8 cellular contexts compared by ENCODE assay signal in genomic region chr6:41846666-41847237, GRCh38. TPM values are rescaled to one million over a fixed set of nuclear protein-coding genes. Genes with fewer than 3 reads are reported as not detected.
DNase-seq lines count a peak whose midpoint lies in the region; ATAC-seq and TF ChIP-seq lines count a peak whose summit lies in the region.

No MANE protein-coding gene starts in this region.

- H3K36me3 ChIP-seq in ACC112 (ENCODE audit: insufficient read depth, low read length), result no peaks in the 10 kb centered on the region
- no peaks in the 10 kb centered on the region for H3K36me3 ChIP-seq in adrenal gland (replicated peaks in 1 of 2)
- no peaks in the 10 kb centered on the region for H3K36me3 ChIP-seq in right atrium auricular region

- TF ChIP-seq CTCF in adrenal gland (IDR thresholded peaks at IDR 0.05) (peak; percentile 73 to 95 (median 86)), right atrium auricular region (IDR thresholded peaks at IDR 0.05) (peak; percentile 43 to 86)

- H3K9me3 ChIP-seq in adrenal gland (replicated peaks in 1 of 3), result no peaks in the 10 kb centered on the region
- H3K9me3 ChIP-seq in right atrium auricular region, result no peaks in the 10 kb centered on the region

- H3K4me1 ChIP-seq in ACC112 (ENCODE audit: control insufficient read depth, insufficient read depth, low read length, unreplicated experiment) (peaks cover 5% of the 10 kb centered on the region), adrenal gland (replicated peaks in 1 of 2) (peaks cover 0 to 9% of the 10 kb centered on the region in 2 donors), right atrium auricular region (peaks cover 0 to 9% of the 10 kb centered on the region in 2 donors)

- ATAC-seq in GM18502 (IDR thresholded peaks at IDR 0.05; ENCODE audit: poor library complexity, unreplicated experiment), result peak; percentile 61
- ATAC-seq in T-cell (replicated peaks in 1 of 4), result peak; percentile 51 to 66 (median 65)
- ATAC-seq in HG02588 (IDR thresholded peaks at IDR 0.05; ENCODE audit: unreplicated experiment), result no peak

- H2AFZ ChIP-seq in ACC112 (ENCODE audit: low read length, unreplicated experiment), result peak overlapping the region; percentile 0

- H3K27me3 Mint-ChIP-seq in T-cell, result no peaks in the 10 kb centered on the region

- CTCF ChIA-PET in T-cell (lab: Charles Lee), result interaction anchor here (0.7 to 1.6 kb wide), 9 partner anchors 74 to 807 kb away, joined by 3 to 6 read pairs (median 3); partner anchors contain the start of genes BYSL (in 1 of the 2) and MED20 (in 1 of the 2)

- peaks cover 5 to 8% (median 5%) of the 10 kb centered on the region in 3 donors for H3K4me1 Mint-ChIP-seq in T-cell

- H3K4me3 ChIP-seq in ACC112 (ENCODE audit: low read depth, low read length) (no peak overlapping the region), adrenal gland (no peak overlapping the region), right atrium auricular region (no peak overlapping the region), skin epidermis (no peak overlapping the region)

- H3K27me3 ChIP-seq in ACC112 (ENCODE audit: insufficient read depth, low read length) (no peaks in the 10 kb centered on the region), adrenal gland (no peaks in the 10 kb centered on the region), right atrium auricular region (no peaks in the 10 kb centered on the region)

- H3K9me3 Mint-ChIP-seq in T-cell, result no peaks in the 10 kb centered on the region

- POLR2A ChIA-PET in T-cell (lab: Charles Lee), result no interaction called here

- H3K4me3 Mint-ChIP-seq in T-cell, result no peak overlapping the region

- no peaks in the 10 kb centered on the region for H3K79me2 ChIP-seq in ACC112 (ENCODE audit: control insufficient read depth, insufficient read depth, low read length, unreplicated experiment)

- 0 to 17% (median 0%) methylated on average over 1 of the region's 1 CpG for WGBS in adrenal gland, 4 donors

- TF ChIP-seq POLR2A in adrenal gland (IDR thresholded peaks at IDR 0.05), result no peak

- H3K27ac Mint-ChIP-seq in T-cell, result no peak overlapping the region

- no peaks in the 10 kb centered on the region for H3K36me3 Mint-ChIP-seq in T-cell

- DNase-seq in NCI-H128 (lab: John Stamatoyannopoulos, UW; ENCODE audit: unreplicated experiment) (peak; percentile 3), T-cell (peak in 29 of 34 experiments; percentile 4 to 53 (median 31)), adrenal gland (peak; percentile 76 to 91 (median 79)), right atrium auricular region (ENCODE audit: low spot score) (no peak)

- H3K27ac ChIP-seq in ACC112 (ENCODE audit: low read depth, low read length) (peak overlapping the region; percentile 49), adrenal gland (peak overlapping the region in 3 of 5 donors; percentile 33 to 69 (median 51)), right atrium auricular region (no peak overlapping the region), skin epidermis (peak overlapping the region in 17 of 21 experiments; percentile 6 to 81 (median 51))

- intact Hi-C loops in adrenal gland (cut with DNase I), result loop anchor here (5.0 to 10.0 kb wide), 2 partner anchors 88 to 196 kb away; no protein-coding TSS in a partner anchor

RNA-seq across cellular contexts. Expression of gene USP49, which starts 48.4 kb away (rescaled TPM):
- total RNA-seq in T-cell (1 to 10 TPM; 2.5 to 5.2 (median 3.3) TPM), adrenal gland (1 to 10 TPM; 1.5 to 5.7 (median 3.6) TPM), right atrium auricular region (1 to 10 TPM; 1.3 to 1.7 TPM)
- polyA plus RNA-seq in adrenal gland, result 1 to 10 TPM; 1.5 to 6.2 (median 2.2) TPM

RNA-seq across cellular contexts. Expression of gene TOMM6, which starts 59.3 kb away (rescaled TPM):
- total RNA-seq in T-cell (100 to 1,000 TPM; 124 to 131 (median 127) TPM), adrenal gland (100 to 1,000 TPM; 146 to 281 (median 212) TPM), right atrium auricular region (100 to 1,000 TPM; 130 to 172 TPM)
- 100 to 1,000 TPM; 272 to 507 (median 343) TPM for polyA plus RNA-seq in adrenal gland

Comparison
In these comparisons a context has a peak if more than half of its experiments do, and no peak if none do; other contexts are left out.
1. H3K27ac ChIP-seq: peak in ACC112 (single experiment), adrenal gland (3 of 5) and skin epidermis (17 of 21); none in right atrium auricular region (0 of 2).